ENCODE assay signal across 18 cellular contexts in the genomic region with DNA sequence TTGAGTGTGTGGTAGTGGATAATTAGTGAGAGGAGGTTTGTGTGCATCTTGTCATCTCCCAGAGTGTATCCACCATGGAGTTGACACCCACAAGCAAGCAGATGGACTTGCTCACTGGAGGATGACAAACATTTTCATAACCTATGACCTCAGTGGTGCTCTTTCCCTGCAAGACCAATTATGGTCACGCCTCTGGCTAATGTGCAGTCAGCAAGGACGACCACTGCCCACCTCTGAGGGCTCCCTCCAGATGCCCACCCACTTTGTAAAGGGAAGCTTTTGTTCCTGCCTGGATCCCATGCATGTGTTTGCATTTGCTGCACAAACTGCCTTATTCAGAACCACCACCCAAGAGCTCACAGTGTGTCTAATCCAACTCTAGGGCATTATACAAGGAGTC.
"Had no signal": no experiment of that assay in that cellular context is flagged by ENCODE, and none has a peak within 500 bp of the region (broad histone marks: within the 10 kb centered on the region; RNA-seq: fewer than 3 reads in every experiment).

No MANE protein-coding gene starts in this region.

- H3K4me3 ChIP-seq: left lung, prostate gland, skin epidermis, tibial artery, uterus had no signal

- H3K27ac ChIP-seq: epithelial cell of prostate, left lung, prostate gland, skin epidermis, tibial artery, uterus had no signal

- H3K27ac Mint-ChIP-seq: activated naive CD8-positive, alpha-beta T cell treated with anti-CD3 and anti-CD28 coated beads, Interleukin-2, amount 50 U/mL, for 24 hours; nephron progenitor cell had no signal

- H3K4me1 ChIP-seq: left lung, prostate gland, tibial artery, uterus had no signal

- H3K4me1 Mint-ChIP-seq: nephron progenitor cell had no signal

- H3K36me3 ChIP-seq: left lung, prostate gland, tibial artery, uterus had no signal

- H3K27me3 ChIP-seq: tibial artery, uterus had no signal

- DNase-seq: activated CD4-positive, CD25-positive, alpha-beta regulatory T cell treated with anti-CD3 and anti-CD28 coated beads, Interleukin-2, amount 50 U/mL, for 72 hours; activated CD8-positive, alpha-beta memory T cell treated with anti-CD3 and anti-CD28 coated beads for 24 hours; activated gamma-delta T cell treated with Interleukin-2 at 50 U/mL for 16 hours; activated naive CD8-positive, alpha-beta T cell treated with anti-CD3 and anti-CD28 coated beads, Interleukin-2, amount 50 U/mL, for 24 hours; aorta; cerebellar nuclear complex; effector memory CD4-positive, alpha-beta T cell; islet precursor cell; left lung; nephron progenitor cell; right cardiac atrium; stimulated activated CD4-positive, alpha-beta T cell treated with anti-CD3 and anti-CD28 coated beads, Interleukin-15, amount 100 ng/mL, for 24 hours; stimulated activated CD4-positive, alpha-beta T cell treated with anti-CD3 and anti-CD28 coated beads, Interleukin-4, amount 100 ng/mL, for 1 hour; tibial artery; uterus had no signal

- H3K9me3 Mint-ChIP-seq: activated naive CD8-positive, alpha-beta T cell treated with anti-CD3 and anti-CD28 coated beads, Interleukin-2, amount 50 U/mL, for 24 hours had no signal

- ATAC-seq: activated naive CD8-positive, alpha-beta T cell treated with anti-CD3 and anti-CD28 coated beads, Interleukin-2, amount 50 U/mL, for 24 hours; left lung; right cardiac atrium had no signal

- H3K4me3 Mint-ChIP-seq: activated naive CD8-positive, alpha-beta T cell treated with anti-CD3 and anti-CD28 coated beads, Interleukin-2, amount 50 U/mL, for 24 hours; nephron progenitor cell had no signal

- H3K9me3 ChIP-seq: left lung, prostate gland, tibial artery, uterus had no signal
